ENCODE assay signal across 1 cellular context in the genomic region with DNA sequence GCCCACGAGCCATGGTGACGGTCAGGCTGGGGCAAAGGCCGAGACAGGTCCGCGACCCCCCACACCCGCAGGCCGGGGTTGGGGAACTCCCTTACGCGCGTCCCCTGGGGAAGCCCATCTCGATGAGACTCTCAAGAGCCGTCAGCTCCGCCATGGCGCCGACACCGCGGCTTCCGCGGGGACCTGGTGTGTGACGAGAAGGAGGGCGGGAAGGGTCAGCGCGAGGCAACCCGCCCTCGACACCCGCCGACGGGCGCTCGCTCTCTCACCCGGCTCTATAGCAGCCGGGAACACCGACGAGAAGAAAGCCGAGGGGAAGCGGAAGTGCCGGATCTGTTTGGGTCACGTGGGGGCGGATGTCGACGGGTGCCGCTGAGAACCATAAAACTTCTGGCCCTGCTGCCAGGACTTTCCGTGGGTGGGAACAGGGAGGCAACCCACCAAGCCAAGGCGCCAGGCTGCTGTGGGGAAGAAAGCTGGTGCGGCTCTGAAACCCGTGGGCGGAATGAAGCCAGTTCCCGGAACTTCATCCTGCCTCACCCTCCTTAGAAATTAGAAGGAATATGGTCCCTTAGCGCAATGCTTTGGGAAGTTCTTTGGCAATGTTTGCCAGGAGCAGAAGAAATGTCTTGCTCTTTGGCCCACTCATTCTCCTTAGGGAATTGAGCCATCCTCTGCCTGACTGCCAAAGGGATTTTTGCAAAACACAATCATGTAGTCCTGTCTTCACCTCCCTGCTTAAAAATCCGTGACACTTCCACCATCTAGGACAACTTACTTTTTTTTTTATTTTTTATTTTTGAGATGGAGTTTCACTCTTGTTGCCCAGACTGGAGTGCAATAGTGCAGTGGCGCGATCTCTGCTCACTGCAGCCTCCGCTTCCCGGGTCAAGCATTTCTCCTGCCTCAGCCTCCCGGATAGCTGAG.
A peak's percentile ranks its signal among the peaks of the same experiment; 100 is the strongest.
TF ChIP-seq lines count a peak whose summit lies in the region.

A gene with protein sequence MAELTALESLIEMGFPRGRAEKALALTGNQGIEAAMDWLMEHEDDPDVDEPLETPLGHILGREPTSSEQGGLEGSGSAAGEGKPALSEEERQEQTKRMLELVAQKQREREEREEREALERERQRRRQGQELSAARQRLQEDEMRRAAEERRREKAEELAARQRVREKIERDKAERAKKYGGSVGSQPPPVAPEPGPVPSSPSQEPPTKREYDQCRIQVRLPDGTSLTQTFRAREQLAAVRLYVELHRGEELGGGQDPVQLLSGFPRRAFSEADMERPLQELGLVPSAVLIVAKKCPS (minus strand): TSS at position 304 of the 927 bp plus-strand sequence. CDS start 150 bp downstream, at position 154.

TF ChIP-seq in HCT116, 20 proteins besides CTCF, POLR2A, EP300 and RAD21 (continued from another document):
- TF ChIP-seq TCF7L2 (IDR thresholded peaks at IDR 0.05; ENCODE audit: borderline replicate concordance, extremely low read depth, insufficient read depth, insufficient read length): peak; percentile 73
- no peak for TF ChIP-seq FOSL1 (IDR thresholded peaks at IDR 0.05; ENCODE audit: low read depth)
- TF ChIP-seq ZNF274 (IDR thresholded peaks at IDR 0.05; ENCODE audit: low read depth, low read length): no peak
- no peak for TF ChIP-seq SP1 (IDR thresholded peaks at IDR 0.05; ENCODE audit: low read depth)
- TF ChIP-seq POLR2AphosphoS5 (IDR thresholded peaks at IDR 0.05; ENCODE audit: low read depth, low read length): peak; percentile 82
- TF ChIP-seq EZH2 (IDR thresholded peaks at IDR 0.05): no peak
